Comparison of ENCODE assay signal across 1 cellular context in the genomic region with DNA sequence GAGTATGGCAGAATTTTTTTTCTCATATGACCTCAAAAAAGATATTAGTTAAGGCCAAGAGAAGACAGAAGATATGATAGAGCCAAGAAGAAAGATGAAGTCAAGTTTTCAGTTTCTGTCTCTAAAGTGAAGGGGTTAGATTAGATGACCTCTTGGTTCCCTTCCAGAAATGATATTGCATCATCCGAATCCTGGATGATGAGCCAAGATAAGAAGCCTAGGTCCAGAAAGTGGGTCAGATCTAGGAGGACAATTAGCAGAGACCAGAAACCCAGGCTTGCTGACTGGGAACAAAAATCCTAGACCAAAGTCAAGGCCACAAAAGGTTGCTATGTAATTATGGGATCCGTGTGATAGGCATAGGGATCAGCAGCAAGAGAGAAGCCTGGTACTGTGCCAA.
TF ChIP-seq lines count a peak whose summit lies in the region.

No MANE protein-coding gene starts in this region.

TF ChIP-seq in K562, 482 proteins besides CTCF, POLR2A, EP300 and RAD21 (continued from another document):
- TF ChIP-seq, protein P1, sequence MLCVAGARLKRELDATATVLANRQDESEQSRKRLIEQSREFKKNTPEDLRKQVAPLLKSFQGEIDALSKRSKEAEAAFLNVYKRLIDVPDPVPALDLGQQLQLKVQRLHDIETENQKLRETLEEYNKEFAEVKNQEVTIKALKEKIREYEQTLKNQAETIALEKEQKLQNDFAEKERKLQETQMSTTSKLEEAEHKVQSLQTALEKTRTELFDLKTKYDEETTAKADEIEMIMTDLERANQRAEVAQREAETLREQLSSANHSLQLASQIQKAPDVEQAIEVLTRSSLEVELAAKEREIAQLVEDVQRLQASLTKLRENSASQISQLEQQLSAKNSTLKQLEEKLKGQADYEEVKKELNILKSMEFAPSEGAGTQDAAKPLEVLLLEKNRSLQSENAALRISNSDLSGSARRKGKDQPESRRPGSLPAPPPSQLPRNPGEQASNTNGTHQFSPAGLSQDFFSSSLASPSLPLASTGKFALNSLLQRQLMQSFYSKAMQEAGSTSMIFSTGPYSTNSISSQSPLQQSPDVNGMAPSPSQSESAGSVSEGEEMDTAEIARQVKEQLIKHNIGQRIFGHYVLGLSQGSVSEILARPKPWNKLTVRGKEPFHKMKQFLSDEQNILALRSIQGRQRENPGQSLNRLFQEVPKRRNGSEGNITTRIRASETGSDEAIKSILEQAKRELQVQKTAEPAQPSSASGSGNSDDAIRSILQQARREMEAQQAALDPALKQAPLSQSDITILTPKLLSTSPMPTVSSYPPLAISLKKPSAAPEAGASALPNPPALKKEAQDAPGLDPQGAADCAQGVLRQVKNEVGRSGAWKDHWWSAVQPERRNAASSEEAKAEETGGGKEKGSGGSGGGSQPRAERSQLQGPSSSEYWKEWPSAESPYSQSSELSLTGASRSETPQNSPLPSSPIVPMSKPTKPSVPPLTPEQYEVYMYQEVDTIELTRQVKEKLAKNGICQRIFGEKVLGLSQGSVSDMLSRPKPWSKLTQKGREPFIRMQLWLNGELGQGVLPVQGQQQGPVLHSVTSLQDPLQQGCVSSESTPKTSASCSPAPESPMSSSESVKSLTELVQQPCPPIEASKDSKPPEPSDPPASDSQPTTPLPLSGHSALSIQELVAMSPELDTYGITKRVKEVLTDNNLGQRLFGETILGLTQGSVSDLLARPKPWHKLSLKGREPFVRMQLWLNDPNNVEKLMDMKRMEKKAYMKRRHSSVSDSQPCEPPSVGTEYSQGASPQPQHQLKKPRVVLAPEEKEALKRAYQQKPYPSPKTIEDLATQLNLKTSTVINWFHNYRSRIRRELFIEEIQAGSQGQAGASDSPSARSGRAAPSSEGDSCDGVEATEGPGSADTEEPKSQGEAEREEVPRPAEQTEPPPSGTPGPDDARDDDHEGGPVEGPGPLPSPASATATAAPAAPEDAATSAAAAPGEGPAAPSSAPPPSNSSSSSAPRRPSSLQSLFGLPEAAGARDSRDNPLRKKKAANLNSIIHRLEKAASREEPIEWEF (CRISPR knock-in tag; IDR thresholded peaks at IDR 0.05), result no peak
- TF ChIP-seq CEBPG (CRISPR knock-in tag; IDR thresholded peaks at IDR 0.05) (no peak), CEBPG (tag; conservative IDR thresholded peaks at IDR 0.05 in 1 of 2, IDR thresholded peaks at IDR 0.05 in 1 of 2) (peak; percentile 44 to 85; a peak in 3 of 4 replicates), ZSCAN32 (CRISPR knock-in tag; IDR thresholded peaks at IDR 0.05) (peak; percentile 63; the same call in 1 of the 2 replicates)
- TF ChIP-seq, protein P2, sequence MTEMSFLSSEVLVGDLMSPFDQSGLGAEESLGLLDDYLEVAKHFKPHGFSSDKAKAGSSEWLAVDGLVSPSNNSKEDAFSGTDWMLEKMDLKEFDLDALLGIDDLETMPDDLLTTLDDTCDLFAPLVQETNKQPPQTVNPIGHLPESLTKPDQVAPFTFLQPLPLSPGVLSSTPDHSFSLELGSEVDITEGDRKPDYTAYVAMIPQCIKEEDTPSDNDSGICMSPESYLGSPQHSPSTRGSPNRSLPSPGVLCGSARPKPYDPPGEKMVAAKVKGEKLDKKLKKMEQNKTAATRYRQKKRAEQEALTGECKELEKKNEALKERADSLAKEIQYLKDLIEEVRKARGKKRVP (CRISPR knock-in tag; IDR thresholded peaks at IDR 0.05), result peak; percentile 77
